In the genomic region with DNA sequence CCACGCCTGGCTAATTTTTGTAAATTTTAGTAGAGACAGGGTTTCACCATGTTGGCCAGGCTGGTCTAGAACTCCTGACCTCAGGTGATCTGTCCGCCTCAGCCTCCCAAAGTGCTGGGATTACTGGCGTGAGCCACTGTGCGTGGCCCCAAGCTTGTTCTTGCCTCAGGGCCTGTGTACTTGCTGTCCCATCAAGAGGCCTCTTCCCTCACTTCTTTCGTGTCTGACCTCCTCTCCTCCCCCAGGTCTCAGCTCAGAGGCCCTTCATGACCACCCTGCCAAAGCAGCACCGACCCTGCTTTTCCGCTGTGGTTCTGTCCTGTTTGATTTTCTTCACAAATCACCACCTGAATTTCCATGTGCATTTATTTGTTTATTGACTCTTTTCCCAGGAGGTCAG, we compare ENCODE assay signal across 16 cellular contexts.
"Had no signal": no experiment of that assay in that cellular context is flagged by ENCODE, and none has a peak within 500 bp of the region (broad histone marks: within the 10 kb centered on the region; RNA-seq: fewer than 3 reads in every experiment).

No MANE protein-coding gene starts in this region.

- H3K27ac Mint-ChIP-seq: stimulated activated memory B cell treated with anti-CD40 and anti-IgM and Interleukin-4, amounts not matched to agents 10 μg/mL and 1 μg/mL and 100 μg/mL, for 72 hours; T-cell had no signal

- H3K4me1 Mint-ChIP-seq: neural crest cell had no signal

- DNase-seq: activated CD4-positive, alpha-beta T cell treated with anti-CD3 and anti-CD28 coated beads, Interleukin-2, amount 50 U/mL, for 1 hour; activated CD4-positive, CD25-positive, alpha-beta regulatory T cell; activated gamma-delta T cell; activated T-cell treated with anti-CD3 and anti-CD28 coated beads, Interleukin-2, amount 50 U/mL, for 1 hour; caudate nucleus; effector memory CD8-positive, alpha-beta T cell; left ventricle myocardium superior; small intestine; substantia nigra; T-cell; upper lobe of left lung had no signal

- H3K4me3 Mint-ChIP-seq: effector memory CD8-positive, alpha-beta T cell; neural crest cell; stimulated activated memory B cell treated with anti-CD40 and anti-IgM and Interleukin-4, amounts not matched to agents 10 μg/mL and 1 μg/mL and 100 μg/mL, for 72 hours; T-cell had no signal

- H3K27me3 ChIP-seq: right atrium auricular region, upper lobe of left lung had no signal

- H3K9me3 ChIP-seq: right atrium auricular region, upper lobe of left lung had no signal

- H3K27ac ChIP-seq: parathyroid adenoma, right atrium auricular region, upper lobe of left lung had no signal

- ATAC-seq: effector memory CD8-positive, alpha-beta T cell; left ventricle myocardium superior; stimulated activated memory B cell treated with anti-CD40 and anti-IgM and Interleukin-4, amounts not matched to agents 10 μg/mL and 1 μg/mL and 100 μg/mL, for 72 hours; T-cell had no signal

- H3K27me3 Mint-ChIP-seq: effector memory CD8-positive, alpha-beta T cell; stimulated activated memory B cell treated with anti-CD40 and anti-IgM and Interleukin-4, amounts not matched to agents 10 μg/mL and 1 μg/mL and 100 μg/mL, for 72 hours; T-cell had no signal

- H3K4me3 ChIP-seq: right atrium auricular region, SK-N-MC, upper lobe of left lung had no signal

- H3K9me3 Mint-ChIP-seq: effector memory CD8-positive, alpha-beta T cell; neural crest cell; stimulated activated memory B cell treated with anti-CD40 and anti-IgM and Interleukin-4, amounts not matched to agents 10 μg/mL and 1 μg/mL and 100 μg/mL, for 72 hours; T-cell had no signal
